ENCODE assay signal across 26 cellular contexts in the genomic region with DNA sequence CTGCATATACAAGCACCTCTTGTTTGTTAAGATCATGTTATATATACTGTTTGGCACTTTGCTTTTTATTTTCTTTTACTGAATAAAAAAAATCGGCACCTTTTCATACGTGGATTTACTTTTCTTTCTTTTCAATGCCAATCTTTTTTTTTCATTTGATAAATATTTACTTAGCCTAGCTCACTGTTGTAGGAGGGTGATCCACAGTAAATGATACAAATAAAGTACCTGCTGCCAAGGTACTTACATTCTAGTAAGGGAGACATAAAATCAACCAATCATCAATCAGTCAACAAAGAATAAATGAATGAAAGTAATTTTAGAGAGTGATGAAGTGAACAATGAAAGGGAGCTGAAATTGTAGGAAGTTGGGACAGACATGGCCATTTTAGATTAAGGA. TPM values are rescaled to one million over a fixed set of nuclear protein-coding genes. Genes with fewer than 3 reads are reported as not detected.
A peak's percentile ranks its signal among the peaks of the same experiment; 100 is the strongest.
DNase-seq lines count a peak whose midpoint lies in the region; ATAC-seq, FAIRE-seq and TF ChIP-seq lines count a peak whose summit lies in the region.
"Had no signal": no experiment of that assay in that cellular context is flagged by ENCODE, and none has a peak within 500 bp of the region (broad histone marks: within the 10 kb centered on the region; RNA-seq: fewer than 3 reads in every experiment).

No MANE protein-coding gene starts in this region.

- no peak overlapping the region for H3K4me3 Mint-ChIP-seq in activated naive CD8-positive, alpha-beta T cell
- H3K4me3 Mint-ChIP-seq in activated naive CD8-positive, alpha-beta T cell treated with anti-CD3 and anti-CD28 coated beads, Interleukin-2, amount 50 U/mL, for 24 hours = no peak overlapping the region
- H3K4me3 Mint-ChIP-seq in activated T-helper 17 cell treated with anti-CD3 and anti-CD28 coated beads, Interleukin-2, amount 50 U/mL, for 72 hours = no peak overlapping the region
- H3K4me3 Mint-ChIP-seq: B cell, CD14-positive monocyte, GM23338, H9 had no signal

- ATAC-seq in activated naive CD8-positive, alpha-beta T cell treated with anti-CD3 and anti-CD28 coated beads, Interleukin-2, amount 50 U/mL, for 24 hours = no peak
- no peak for ATAC-seq in activated T-helper 17 cell treated with anti-CD3 and anti-CD28 coated beads, Interleukin-2, amount 50 U/mL, for 72 hours (replicated peaks)
- ATAC-seq in pancreas = peak; percentile 50 to 78 (median 64)
- ATAC-seq in GM18868 (IDR thresholded peaks at IDR 0.05; ENCODE audit: unreplicated experiment) = no peak
- ATAC-seq: GM23338, PC-3 had no signal

- H3K36me3 Mint-ChIP-seq in activated naive CD8-positive, alpha-beta T cell = peaks cover 2% of the 10 kb centered on the region
- H3K36me3 Mint-ChIP-seq in activated naive CD8-positive, alpha-beta T cell treated with anti-CD3 and anti-CD28 coated beads, Interleukin-2, amount 50 U/mL, for 24 hours (ENCODE audit: low read depth) = peaks cover 4% of the 10 kb centered on the region
- H3K36me3 Mint-ChIP-seq in activated T-helper 17 cell treated with anti-CD3 and anti-CD28 coated beads, Interleukin-2, amount 50 U/mL, for 72 hours (ENCODE audit: low read depth) = no peaks in the 10 kb centered on the region
- H3K36me3 Mint-ChIP-seq: CD14-positive monocyte had no signal

- 16 to 19% methylated on average over 2 of the region's 2 CpGs for WGBS in pancreas, 2 donors

- no peak overlapping the region for H3K4me3 ChIP-seq in pancreas
- H3K4me3 ChIP-seq: GM23338, MG63 had no signal

- no peak overlapping the region for H3K27ac ChIP-seq in pancreas

- H3K27me3 ChIP-seq in pancreas = no peaks in the 10 kb centered on the region
- H3K27me3 ChIP-seq: MG63 had no signal

- no peak for TF ChIP-seq CTCF in pancreas (IDR thresholded peaks at IDR 0.05)

- H3K27me3 Mint-ChIP-seq in activated naive CD8-positive, alpha-beta T cell = no peaks in the 10 kb centered on the region
- H3K27me3 Mint-ChIP-seq in activated naive CD8-positive, alpha-beta T cell treated with anti-CD3 and anti-CD28 coated beads, Interleukin-2, amount 50 U/mL, for 24 hours = no peaks in the 10 kb centered on the region
- no peaks in the 10 kb centered on the region for H3K27me3 Mint-ChIP-seq in activated T-helper 17 cell treated with anti-CD3 and anti-CD28 coated beads, Interleukin-2, amount 50 U/mL, for 72 hours
- H3K27me3 Mint-ChIP-seq: B cell had no signal

- FAIRE-seq in pancreas (lab: Jason Lieb, UNC) = no peak
- FAIRE-seq: GM18507 had no signal

- no peaks in the 10 kb centered on the region for H3K9me3 ChIP-seq in pancreas
- H3K9me3 ChIP-seq: MG63, SK-N-SH had no signal

- peaks cover 0 to 6% (median 0%) of the 10 kb centered on the region in 3 donors for H3K4me1 ChIP-seq in pancreas

- intact Hi-C loops in pancreas (cut with DNase I) = no loop called here

- DNase-seq in activated naive CD8-positive, alpha-beta T cell treated with anti-CD3 and anti-CD28 coated beads, Interleukin-2, amount 50 U/mL, for 24 hours = no peak
- DNase-seq in NCI-H2029 (lab: John Stamatoyannopoulos, UW) (peak; percentile 34), pancreas (no peak), HUDEP-2 (lab: John Stamatoyannopoulos, UW; ENCODE audit: unreplicated experiment in 76 of 76) (no peak)
- no peak for DNase-seq in stimulated activated CD4-positive, alpha-beta T cell treated with anti-CD3 and anti-CD28 coated beads, Interleukin-4, amount 100 ng/mL, for 1 hour
- DNase-seq: Calu3; DMS153; H9; KBM-7; MG63; NCI-H1694; NCI-H2081 treated with DMSO at 0.1 percent for 48 hours; NCI-H2171 treated with DMSO at 0.1 percent for 48 hours; NCI-H446; NCI-H526; NK-92 treated with Interleukin-12 subunit alpha and Interleukin-12 subunit beta, amount 100 ng/mL, for 24 hours; PC-3; SK-N-SH; SW 1271 had no signal

- peaks cover 51% of the 10 kb centered on the region for H3K4me1 Mint-ChIP-seq in activated naive CD8-positive, alpha-beta T cell (ENCODE audit: low read depth)
- H3K4me1 Mint-ChIP-seq in activated naive CD8-positive, alpha-beta T cell treated with anti-CD3 and anti-CD28 coated beads, Interleukin-2, amount 50 U/mL, for 24 hours = peaks cover 19% of the 10 kb centered on the region
- peaks cover 26% of the 10 kb centered on the region for H3K4me1 Mint-ChIP-seq in activated T-helper 17 cell treated with anti-CD3 and anti-CD28 coated beads, Interleukin-2, amount 50 U/mL, for 72 hours

- no peaks in the 10 kb centered on the region for H3K9me3 Mint-ChIP-seq in activated naive CD8-positive, alpha-beta T cell (ENCODE audit: low read depth)
- no peaks in the 10 kb centered on the region for H3K9me3 Mint-ChIP-seq in activated naive CD8-positive, alpha-beta T cell treated with anti-CD3 and anti-CD28 coated beads, Interleukin-2, amount 50 U/mL, for 24 hours
- no peaks in the 10 kb centered on the region for H3K9me3 Mint-ChIP-seq in activated T-helper 17 cell treated with anti-CD3 and anti-CD28 coated beads, Interleukin-2, amount 50 U/mL, for 72 hours
- H3K9me3 Mint-ChIP-seq: GM23338, H9 had no signal

- H3K36me3 ChIP-seq in pancreas = no peaks in the 10 kb centered on the region
- H3K36me3 ChIP-seq: MG63 had no signal

- peak overlapping the region; percentile 2 for H3K27ac Mint-ChIP-seq in activated naive CD8-positive, alpha-beta T cell
- H3K27ac Mint-ChIP-seq in activated naive CD8-positive, alpha-beta T cell treated with anti-CD3 and anti-CD28 coated beads, Interleukin-2, amount 50 U/mL, for 24 hours = no peak overlapping the region
- H3K27ac Mint-ChIP-seq in activated T-helper 17 cell treated with anti-CD3 and anti-CD28 coated beads, Interleukin-2, amount 50 U/mL, for 72 hours = peak overlapping the region; percentile 2
- H3K27ac Mint-ChIP-seq: CD14-positive monocyte, GM23338, H9 had no signal

RNA-seq across cellular contexts. Expression of a gene that starts 18.3 kb away (rescaled TPM):
- total RNA-seq in activated T-helper 17 cell treated with anti-CD3 and anti-CD28 coated beads, Interleukin-2, amount 50 U/mL, for 72 hours = 10 to 100 TPM; 19.5 to 21.9 TPM
- 10 to 100 TPM; 12.2 to 19.0 (median 15.6) TPM for total RNA-seq in pancreas
- polyA plus RNA-seq in pancreas = 10 to 100 TPM; 15.7 to 28.2 TPM

Comparison
In these comparisons a context has a peak if more than half of its experiments do, and no peak if none do; other contexts are left out.
1. ATAC-seq: peak in pancreas (4 of 4); none in activated naive CD8-positive, alpha-beta T cell treated with anti-CD3 and anti-CD28 coated beads, Interleukin-2, amount 50 U/mL, for 24 hours (single experiment), activated T-helper 17 cell treated with anti-CD3 and anti-CD28 coated beads, Interleukin-2, amount 50 U/mL, for 72 hours (single experiment) and GM18868 (single experiment).